In genomic region chr16:66576306-66576705, GRCh38 we compare ENCODE assay signal across 21 cellular contexts. TPM values are rescaled to one million over a fixed set of nuclear protein-coding genes. Genes with fewer than 3 reads are reported as not detected.
A peak's percentile ranks its signal among the peaks of the same experiment; 100 is the strongest.
DNase-seq lines count a peak whose midpoint lies in the region; ATAC-seq and FAIRE-seq lines count a peak whose summit lies in the region.
"Had no signal": no experiment of that assay in that cellular context is flagged by ENCODE, and none has a peak within 500 bp of the region (broad histone marks: within the 10 kb centered on the region; RNA-seq: fewer than 3 reads in every experiment).

No MANE protein-coding gene starts in this region.

- ATAC-seq in left ventricle myocardium superior = peak; percentile 61
- no peak for ATAC-seq in Right ventricle myocardium inferior
- ATAC-seq: CD8-positive, alpha-beta T cell; GM12878; GM23338; HCT116; K562 had no signal

- DNase-seq in left ventricle myocardium superior (no peak), Right ventricle myocardium inferior (ENCODE audit: missing footprints) (no peak), fibroblast of peridontal ligament (ENCODE audit: extremely low read depth) (peak; percentile 28), GM19239 (ENCODE audit: insufficient read length, low spot score) (no peak), G401 (ENCODE audit: low spot score) (no peak)
- DNase-seq in stimulated activated naive CD4-positive, alpha-beta T cell (lab: John Stamatoyannopoulos, UW) = no peak
- DNase-seq: AML-193, Calu3, DMS79 treated with DMSO at 0.1 percent for 48 hours, H7, HFFc6, IMR-90 had no signal

- FAIRE-seq in GM19239 (lab: Jason Lieb, UNC) = no peak
- FAIRE-seq: GM12878, K562 had no signal

- no peaks in the 10 kb centered on the region for H3K9me3 ChIP-seq in BLaER1

- no peak overlapping the region for H3K9ac ChIP-seq in BLaER1

- no peaks in the 10 kb centered on the region; the same call in 1 of the 2 replicates for H3K36me3 ChIP-seq in BLaER1

- intact Hi-C loops in left ventricle myocardium superior (cut with micrococcal nuclease) (no loop called here), Right ventricle myocardium inferior (cut with DNase I) (no loop called here)

- H3K27ac ChIP-seq in BLaER1 = no peak overlapping the region
- H3K27ac ChIP-seq: HL-60 had no signal

- H3K4me2 ChIP-seq in BLaER1 = peak overlapping the region; percentile 93; the same call in 1 of the 2 replicates
- H3K4me2 ChIP-seq: GM23338 had no signal

- in situ Hi-C loops in G401 (cut with HindIII; ENCODE audit: low sequenced_read_pairs) = no loop called here

- no peaks in the 10 kb centered on the region for H3K27me3 ChIP-seq in BLaER1

- H3K4me1 ChIP-seq in BLaER1 = peaks cover 84% of the 10 kb centered on the region

- H3K4me3 ChIP-seq in BLaER1 = no peak overlapping the region
- H3K4me3 ChIP-seq: GM12878, GM23338, K562 had no signal

- H4K20me1 ChIP-seq in BLaER1 = no peaks in the 10 kb centered on the region

RNA-seq across cellular contexts. Expression of gene CMTM2, which starts 3.0 kb away (rescaled TPM):
- total RNA-seq in left ventricle myocardium superior = not detected
- total RNA-seq in Right ventricle myocardium inferior = 0.35 TPM
- total RNA-seq in G401 (2014; rRNA removed; shearing (Covaris generic)) = not detected in 2 replicates
- total RNA-seq: A172; CD8-positive, alpha-beta T cell; GM23338; HFFc6; HT1080; IMR-90; K562 had no signal

RNA-seq across cellular contexts. Expression of gene CMTM1, which starts 10.1 kb away (rescaled TPM):
- total RNA-seq in left ventricle myocardium superior (2.1 TPM), Right ventricle myocardium inferior (0.92 TPM)
- 3.1 TPM in 1 of 2 replicates, not detected in the other for total RNA-seq in G401 (2014; rRNA removed; shearing (Covaris generic))

RNA-seq across cellular contexts. Expression of gene CKLF, which starts 23.9 kb away (rescaled TPM):
- total RNA-seq in left ventricle myocardium superior (9.1 TPM), Right ventricle myocardium inferior (14.7 TPM)
- total RNA-seq in G401 (2014; rRNA removed; shearing (Covaris generic)) = 122 and 134 TPM in 2 replicates

RNA-seq across cellular contexts. Expression of gene TK2, which starts 26.4 kb away (rescaled TPM):
- 16.8 TPM for total RNA-seq in left ventricle myocardium superior
- total RNA-seq in Right ventricle myocardium inferior = 18.6 TPM
- 10.3 and 15.8 TPM in 2 replicates for total RNA-seq in G401 (2014; rRNA removed; shearing (Covaris generic))

RNA-seq across cellular contexts. Expression of gene CMTM3, which starts 28.2 kb away (rescaled TPM):
- total RNA-seq in left ventricle myocardium superior = 10.6 TPM
- total RNA-seq in Right ventricle myocardium inferior = 11.8 TPM
- total RNA-seq in G401 (2014; rRNA removed; shearing (Covaris generic)) = 55.1 and 62.1 TPM in 2 replicates
